8 cellular contexts compared by ENCODE assay signal in genomic region chr6:143842468-143842901, GRCh38. TPM values are rescaled to one million over a fixed set of nuclear protein-coding genes. Genes with fewer than 3 reads are reported as not detected.
A peak's percentile ranks its signal among the peaks of the same experiment; 100 is the strongest.
DNase-seq lines count a peak whose midpoint lies in the region; ATAC-seq and TF ChIP-seq lines count a peak whose summit lies in the region.

No MANE protein-coding gene starts in this region.

- no peaks in the 10 kb centered on the region for H3K27me3 ChIP-seq in transverse colon

- H3K4me1 Mint-ChIP-seq in memory B cell, result peaks cover 16% of the 10 kb centered on the region

- TF ChIP-seq CTCF in LNCaP clone FGC (IDR thresholded peaks at IDR 0.05; ENCODE audit: control insufficient read depth, extremely low read depth, insufficient read depth) (no peak), transverse colon (IDR thresholded peaks at IDR 0.05) (no peak), GM10248 (IDR thresholded peaks at IDR 0.05; ENCODE audit: control extremely low read depth, extremely low read depth, low read depth, missing control alignments) (no peak)

- POLR2A ChIA-PET in GM10248 (lab: Yijun Ruan, JAX), result interaction anchor here (0.9 to 1.0 kb wide), 2 partner anchors 217 to 330 kb away, joined by 3 read pairs; no protein-coding TSS in a partner anchor

- DNase-seq in LNCaP clone FGC (ENCODE audit: low read depth) (no peak), memory B cell (ENCODE audit: low spot score in 2 of 2) (no peak), transverse colon (no peak), GDM1 (lab: John Stamatoyannopoulos, UW) (no peak), GM10248 (ENCODE audit: extremely low spot score) (no peak)

- ATAC-seq in GM18520 (IDR thresholded peaks at IDR 0.05; ENCODE audit: unreplicated experiment) (peak; percentile 1), memory B cell (ENCODE audit: low read depth) (peak; percentile 36), GM21423 (IDR thresholded peaks at IDR 0.05; ENCODE audit: unreplicated experiment) (no peak)

- TF ChIP-seq EP300 in transverse colon (IDR thresholded peaks at IDR 0.05; ENCODE audit: low read depth), result no peak

- peak overlapping the region; percentile 95 for H3K27ac ChIP-seq in cingulate gyrus (ENCODE audit: low read depth, low read length)
- peak overlapping the region; percentile 88 to 97 (median 90) for H3K27ac ChIP-seq in transverse colon

- intact Hi-C loops in transverse colon (cut with DNase I; ENCODE audit: low total_unique reads), result no loop called here

- H3K9me3 ChIP-seq in transverse colon, result no peaks in the 10 kb centered on the region

- H3K9me3 Mint-ChIP-seq in memory B cell, result peaks cover 4% of the 10 kb centered on the region

- no peak for TF ChIP-seq POLR2A in transverse colon (IDR thresholded peaks at IDR 0.05)

- peaks cover 7% of the 10 kb centered on the region for H3K36me3 Mint-ChIP-seq in memory B cell

- H3K36me3 ChIP-seq in transverse colon, result peaks cover 0 to 21% (median 2%) of the 10 kb centered on the region in 4 donors

- peak overlapping the region; percentile 96 for H3K4me3 ChIP-seq in LNCaP clone FGC (ENCODE audit: low read depth, low read length)
- H3K4me3 ChIP-seq in transverse colon, result peak overlapping the region; percentile 67 to 82 (median 80)

- H3K27me3 Mint-ChIP-seq in memory B cell, result no peaks in the 10 kb centered on the region

- H3K4me3 Mint-ChIP-seq in memory B cell, result peak overlapping the region; percentile 96

- WGBS in transverse colon (ENCODE audit: low coverage in 1 of 2), 2 donors, result 19 to 40% methylated on average over 7 of the region's 7 CpGs

- peaks cover 0 to 21% (median 13%) of the 10 kb centered on the region in 4 donors for H3K4me1 ChIP-seq in transverse colon

- H3K27ac Mint-ChIP-seq in memory B cell, result peak overlapping the region; percentile 96

- in situ Hi-C loops in transverse colon (cut with MboI; ENCODE audit: low pct_ligation_motif_present in 1 of 4, low pct_unique_long_range_greater_than_20kb in 1 of 4, low sequenced_read_pairs in 3 of 4), result no loop called here

- CTCF ChIA-PET in GM10248 (lab: Yijun Ruan, JAX), result interaction anchor here (0.9 to 1.2 kb wide), 2 partner anchors 98 to 267 kb away, joined by 4 read pairs; no protein-coding TSS in a partner anchor

RNA-seq across cellular contexts. Expression of gene LTV1, which starts 0.7 kb away (rescaled TPM):
- total RNA-seq in transverse colon, result 10 to 100 TPM in 1 of 4 donors, 1 to 10 TPM in 2, under 1 TPM in 1; 0.80 to 13.2 (median 4.1) TPM

RNA-seq across cellular contexts. Expression of gene ZC2HC1B, which starts 21.8 kb away (rescaled TPM):
- not detected for total RNA-seq in transverse colon
